Comparison of ENCODE assay signal across 1 cellular context in the genomic region with DNA sequence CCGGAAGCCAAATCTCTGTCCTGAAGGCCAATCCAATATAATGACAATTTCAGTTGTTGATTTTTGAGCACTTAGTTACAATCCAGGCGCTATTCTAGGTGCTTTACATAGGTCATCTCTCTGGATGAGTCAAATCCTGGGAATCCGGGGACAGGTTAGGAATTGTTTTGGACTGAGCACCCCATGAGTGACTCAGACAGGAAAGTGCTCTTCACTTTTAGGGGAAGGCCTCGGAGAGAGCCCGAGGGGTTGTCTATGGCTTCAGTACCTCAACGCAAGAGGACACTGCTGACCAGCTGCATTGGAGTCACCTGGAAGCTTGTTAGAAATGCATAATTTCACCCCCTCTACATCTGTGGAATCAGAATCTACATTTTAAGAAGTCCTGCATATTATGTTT.
TF ChIP-seq lines count a peak whose summit lies in the region.

No MANE protein-coding gene starts in this region.

TF ChIP-seq in HCT116, 20 proteins besides CTCF, POLR2A, EP300 and RAD21 (continued from another document):
- TF ChIP-seq, protein P1, sequence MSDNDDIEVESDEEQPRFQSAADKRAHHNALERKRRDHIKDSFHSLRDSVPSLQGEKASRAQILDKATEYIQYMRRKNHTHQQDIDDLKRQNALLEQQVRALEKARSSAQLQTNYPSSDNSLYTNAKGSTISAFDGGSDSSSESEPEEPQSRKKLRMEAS (IDR thresholded peaks at IDR 0.05), result no peak
- no peak for TF ChIP-seq CBX3 (IDR thresholded peaks at IDR 0.05; ENCODE audit: low read depth)
- TF ChIP-seq SRF (IDR thresholded peaks at IDR 0.05; ENCODE audit: low read depth), result no peak
- no peak for TF ChIP-seq EGR1 (IDR thresholded peaks at IDR 0.05; ENCODE audit: low read depth)
- no peak for TF ChIP-seq ZNF274 (IDR thresholded peaks at IDR 0.05; ENCODE audit: low read depth, low read length)
- no peak for TF ChIP-seq EZH2 (IDR thresholded peaks at IDR 0.05)
- TF ChIP-seq POLR2AphosphoS5 (IDR thresholded peaks at IDR 0.05; ENCODE audit: low read depth, low read length), result no peak
- TF ChIP-seq SP1 (IDR thresholded peaks at IDR 0.05; ENCODE audit: low read depth), result no peak
- no peak for TF ChIP-seq SIN3A (IDR thresholded peaks at IDR 0.05; ENCODE audit: low read depth)
- TF ChIP-seq FOSL1 (IDR thresholded peaks at IDR 0.05; ENCODE audit: low read depth), result no peak
- no peak for TF ChIP-seq TCF7L2 (IDR thresholded peaks at IDR 0.05; ENCODE audit: borderline replicate concordance, extremely low read depth, insufficient read depth, insufficient read length)
- TF ChIP-seq EZH2phosphoT487 (IDR thresholded peaks at IDR 0.05; ENCODE audit: borderline replicate concordance), result no peak
- TF ChIP-seq, protein P2, sequence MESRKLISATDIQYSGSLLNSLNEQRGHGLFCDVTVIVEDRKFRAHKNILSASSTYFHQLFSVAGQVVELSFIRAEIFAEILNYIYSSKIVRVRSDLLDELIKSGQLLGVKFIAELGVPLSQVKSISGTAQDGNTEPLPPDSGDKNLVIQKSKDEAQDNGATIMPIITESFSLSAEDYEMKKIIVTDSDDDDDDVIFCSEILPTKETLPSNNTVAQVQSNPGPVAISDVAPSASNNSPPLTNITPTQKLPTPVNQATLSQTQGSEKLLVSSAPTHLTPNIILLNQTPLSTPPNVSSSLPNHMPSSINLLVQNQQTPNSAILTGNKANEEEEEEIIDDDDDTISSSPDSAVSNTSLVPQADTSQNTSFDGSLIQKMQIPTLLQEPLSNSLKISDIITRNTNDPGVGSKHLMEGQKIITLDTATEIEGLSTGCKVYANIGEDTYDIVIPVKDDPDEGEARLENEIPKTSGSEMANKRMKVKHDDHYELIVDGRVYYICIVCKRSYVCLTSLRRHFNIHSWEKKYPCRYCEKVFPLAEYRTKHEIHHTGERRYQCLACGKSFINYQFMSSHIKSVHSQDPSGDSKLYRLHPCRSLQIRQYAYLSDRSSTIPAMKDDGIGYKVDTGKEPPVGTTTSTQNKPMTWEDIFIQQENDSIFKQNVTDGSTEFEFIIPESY (IDR thresholded peaks at IDR 0.05; ENCODE audit: extremely low read depth, insufficient replicate concordance, low read length), result no peak
